22 cellular contexts compared by ENCODE assay signal in genomic region chr2:119691189-119691588, GRCh38. TPM values are rescaled to one million over a fixed set of nuclear protein-coding genes. Genes with fewer than 3 reads are reported as not detected.
DNase-seq lines count a peak whose midpoint lies in the region; ATAC-seq, FAIRE-seq and TF ChIP-seq lines count a peak whose summit lies in the region.
"Had no signal": no experiment of that assay in that cellular context is flagged by ENCODE, and none has a peak within 500 bp of the region (broad histone marks: within the 10 kb centered on the region; RNA-seq: fewer than 3 reads in every experiment).

No MANE protein-coding gene starts in this region.

- no peak overlapping the region for H3K4me3 Mint-ChIP-seq in WTC11
- H3K4me3 Mint-ChIP-seq: CD4-positive, alpha-beta T cell had no signal

- H3K27ac ChIP-seq in HepG2 (ENCODE audit: extremely low read length, insufficient read depth, low read length) (no peak overlapping the region), right lobe of liver (no peak overlapping the region), foreskin keratinocyte (no peak overlapping the region), gastrocnemius medialis (no peak overlapping the region)
- H3K27ac ChIP-seq: BLaER1, KMS-11, Peyer's patch had no signal

- FAIRE-seq in HepG2 (lab: Jason Lieb, UNC) = no peak
- FAIRE-seq: GM18507 had no signal

- TF ChIP-seq POLR2A in HepG2 (IDR thresholded peaks at IDR 0.05; ENCODE audit: insufficient read depth in 1 of 2, low read depth in 2 of 2, low read length in 2 of 2) = no peak
- TF ChIP-seq POLR2A in right lobe of liver (IDR thresholded peaks at IDR 0.05) = no peak
- TF ChIP-seq POLR2A in gastrocnemius medialis (IDR thresholded peaks at IDR 0.05) = no peak

- no peaks in the 10 kb centered on the region for H4K20me1 ChIP-seq in HepG2 (ENCODE audit: insufficient read depth, low read length)
- H4K20me1 ChIP-seq: BLaER1 had no signal

- H3K79me2 ChIP-seq in HepG2 (ENCODE audit: insufficient read depth, low read length) = no peaks in the 10 kb centered on the region

- DNase-seq in HepG2 (ENCODE audit: low spot score) (no peak), right lobe of liver (no peak), WTC11 (ENCODE audit: low spot score) (peak; percentile 6), foreskin keratinocyte (peak in 1 of 2 donors; percentile 17), gastrocnemius medialis (peak in 1 of 2 donors; percentile 46), NCI-H1092 (lab: John Stamatoyannopoulos, UW) (no peak), GM19240 (ENCODE audit: insufficient read length, low spot score) (no peak)
- DNase-seq in stimulated activated CD4-positive, alpha-beta T cell treated with anti-CD3 and anti-CD28 coated beads, Interleukin-12 subunit alpha, Interleukin-12 subunit beta, amount 100 ng/mL, for 4 hours = no peak
- DNase-seq: Caco-2; CD4-positive, alpha-beta T cell; DMS 273 treated with DMSO at 0.1 percent for 48 hours; DND-41; HCEC 1CT; NCI-H1105 treated with DMSO at 0.1 percent for 48 hours; NCI-H2081; NCI-H345; NCI-H774; NK-92 treated with Interleukin-12 subunit alpha and Interleukin-12 subunit beta, amount 100 ng/mL, for 24 hours had no signal

- H3K4me1 ChIP-seq in HepG2 (ENCODE audit: insufficient read depth, low read length) = peaks cover 53% of the 10 kb centered on the region
- peaks cover 0 to 11% (median 0%) of the 10 kb centered on the region in 4 donors for H3K4me1 ChIP-seq in right lobe of liver
- peaks cover 4% of the 10 kb centered on the region for H3K4me1 ChIP-seq in foreskin keratinocyte
- no peaks in the 10 kb centered on the region for H3K4me1 ChIP-seq in gastrocnemius medialis
- H3K4me1 ChIP-seq: Peyer's patch had no signal

- H3K9me3 Mint-ChIP-seq in WTC11 = peaks cover 3% of the 10 kb centered on the region
- H3K9me3 Mint-ChIP-seq: CD4-positive, alpha-beta T cell had no signal

- TF ChIP-seq RAD21 in HepG2 (CRISPR knock-in tag; IDR thresholded peaks at IDR 0.05) = no peak

- no peak for ATAC-seq in HepG2
- ATAC-seq in right lobe of liver = no peak
- no peak for ATAC-seq in WTC11
- peak; percentile 54 for ATAC-seq in foreskin keratinocyte
- peak; percentile 70 to 78 for ATAC-seq in gastrocnemius medialis

- no peaks in the 10 kb centered on the region; the same call in 1 of the 2 replicates for H3K27me3 Mint-ChIP-seq in WTC11 (ENCODE audit: low read depth)
- H3K27me3 Mint-ChIP-seq: CD4-positive, alpha-beta T cell had no signal

- TF ChIP-seq CTCF in HepG2 (CRISPR knock-in tag; IDR thresholded peaks at IDR 0.05) (no peak), right lobe of liver (IDR thresholded peaks at IDR 0.05) (no peak), WTC11 (IDR thresholded peaks at IDR 0.05) (no peak), foreskin keratinocyte (conservative IDR thresholded peaks at IDR 0.05) (no peak), gastrocnemius medialis (IDR thresholded peaks at IDR 0.05 in 4 of 5, conservative IDR thresholded peaks at IDR 0.05 in 1 of 5) (no peak)

- no peak overlapping the region for H3K27ac Mint-ChIP-seq in WTC11
- H3K27ac Mint-ChIP-seq: CD4-positive, alpha-beta T cell had no signal

- CTCF ChIA-PET in HepG2 (lab: Yijun Ruan, JAX; ENCODE audit: low intra/inter-chr PET ratio, low total read pairs) (no interaction called here), WTC11 (lab: Charles Lee) (interaction anchor here (1.2 to 1.4 kb wide), 3 partner anchors 10 to 132 kb away, joined by 3 to 7 read pairs (median 6); no protein-coding TSS in a partner anchor)

- H3K4me1 Mint-ChIP-seq in WTC11 = peaks cover 18% of the 10 kb centered on the region

- no peak for TF ChIP-seq EP300 in HepG2 (IDR thresholded peaks at IDR 0.05; ENCODE audit: low read depth in 2 of 2, low read length in 2 of 2)
- no peak for TF ChIP-seq EP300 in HepG2 (CRISPR knock-in tag; IDR thresholded peaks at IDR 0.05; ENCODE audit: borderline replicate concordance)

- no peak overlapping the region for H3K4me3 ChIP-seq in HepG2 (replicated peaks in 1 of 3; ENCODE audit: insufficient read depth in 1 of 3, low read depth in 2 of 3, low read length in 3 of 3)
- no peak overlapping the region for H3K4me3 ChIP-seq in right lobe of liver
- no peak overlapping the region for H3K4me3 ChIP-seq in gastrocnemius medialis
- H3K4me3 ChIP-seq: BLaER1, Peyer's patch had no signal

- in situ Hi-C loops in HepG2 (cut with HindIII; ENCODE audit: extremely low pct_ligation_motif_present, low pct_unique_long_range_greater_than_20kb) = no loop called here
- in situ Hi-C loops in gastrocnemius medialis (cut with MboI; ENCODE audit: low sequenced_read_pairs in 4 of 4) = no loop called here

- POLR2A ChIA-PET in HepG2 (lab: Yijun Ruan, JAX) = interaction anchor here (1.5 to 2.2 kb wide), 2 partner anchors 9 to 13 kb away, joined by 4 to 12 read pairs; partner anchors contain the start of gene TMEM177
- POLR2A ChIA-PET in WTC11 (lab: Charles Lee) = no interaction called here

- 91% methylated on average over 6 of the region's 7 CpGs for WGBS in HepG2 (ENCODE audit: low lambda C conversion rate)
- no CpG with 5 or more reads among the region's 7 CpGs for whole genome bisulfite sequencing in right lobe of liver (ENCODE audit: insufficient coverage, low coverage, low lambda C conversion rate, missing lambda C conversion rate)

- H2AFZ ChIP-seq in HepG2 (ENCODE audit: low read length) = no peak overlapping the region

- peaks cover 14% of the 10 kb centered on the region for H3K36me3 Mint-ChIP-seq in WTC11

- no peak overlapping the region for H3K9ac ChIP-seq in HepG2 (ENCODE audit: insufficient read depth, low read depth, low read length)
- H3K9ac ChIP-seq: BLaER1, KMS-11 had no signal

- H3K27me3 ChIP-seq in HepG2 (ENCODE audit: control insufficient read depth in 1 of 2, insufficient read depth in 2 of 2, low read length in 2 of 2) (no peaks in the 10 kb centered on the region), right lobe of liver (no peaks in the 10 kb centered on the region), foreskin keratinocyte (no peaks in the 10 kb centered on the region), gastrocnemius medialis (no peaks in the 10 kb centered on the region)
- H3K27me3 ChIP-seq: BLaER1, Peyer's patch had no signal

- peak overlapping the region; percentile 27; the same call in 1 of the 2 replicates for H3K4me2 ChIP-seq in HepG2 (ENCODE audit: low read depth, low read length)
- H3K4me2 ChIP-seq: BLaER1, KMS-11 had no signal

- H3K36me3 ChIP-seq in HepG2 (replicated peaks in 1 of 2; ENCODE audit: control insufficient read depth in 1 of 2, insufficient read depth in 2 of 2, low read length in 2 of 2) = peaks cover 3 to 17% of the 10 kb centered on the region in 2 experiments; a peak in 3 of 5 replicates
- peaks cover 0 to 22% (median 9%) of the 10 kb centered on the region in 4 donors for H3K36me3 ChIP-seq in right lobe of liver
- no peaks in the 10 kb centered on the region for H3K36me3 ChIP-seq in gastrocnemius medialis

- intact Hi-C loops in HepG2 (cut with micrococcal nuclease; ENCODE audit: unreplicated experiment) (no loop called here), right lobe of liver (cut with DNase I) (no loop called here), gastrocnemius medialis (cut with DNase I; ENCODE audit: low total_unique reads) (no loop called here)

- no TSS peak for BruUV-seq in HepG2 (replicated peaks; lab: Mats Ljungman, UMichigan)

- H3K9me3 ChIP-seq in HepG2 (ENCODE audit: low read length) (no peaks in the 10 kb centered on the region), right lobe of liver (no peaks in the 10 kb centered on the region), gastrocnemius medialis (no peaks in the 10 kb centered on the region)
- H3K9me3 ChIP-seq: BLaER1, Caco-2, Peyer's patch had no signal

TF ChIP-seq in HepG2, 621 proteins besides CTCF, POLR2A, EP300 and RAD21 (continues in another document):
- TF ChIP-seq ZNF776 (CRISPR knock-in tag; IDR thresholded peaks at IDR 0.05) = 0 out of 2 replicates have a peak, but pooled peaks have one; percentile 16

TF ChIP-seq in WTC11, 78 proteins besides CTCF, POLR2A, EP300 and RAD21 (continues in another document):
- TF ChIP-seq PREB (CRISPR knock-in tag; IDR thresholded peaks at IDR 0.05; ENCODE audit: borderline replicate concordance) (no peak), GRHL2 (CRISPR knock-in tag; IDR thresholded peaks at IDR 0.05; ENCODE audit: insufficient replicate concordance, severe bottlenecking) (no peak)

RNA-seq across cellular contexts. Expression of gene TMEM177, which starts 12.2 kb away (rescaled TPM):
- total RNA-seq in HepG2 (2016; rRNA removed; fragmentation: Illumina TruSeq; extraction: Trizol) = 44.7 and 47.9 TPM in 2 replicates
- total RNA-seq in HepG2 (2016; cell fraction: cytosol; rRNA removed; fragmentation: Illumina TruSeq; extraction: Trizol; ENCODE audit: low read depth) = 15.4 and 16.3 TPM in 2 replicates
- 47.5 and 49.2 TPM in 2 replicates for total RNA-seq in HepG2 (2016; cell fraction: insoluble cytoplasmic fraction; rRNA removed; fragmentation: Illumina TruSeq; extraction: Trizol)
- 27.3 and 32.1 TPM in 2 replicates for total RNA-seq in HepG2 (2016; cell fraction: membrane; rRNA removed; fragmentation: Illumina TruSeq; extraction: Trizol)
- total RNA-seq in HepG2 (2016; cell fraction: nucleus; rRNA removed; fragmentation: Illumina TruSeq; extraction: Trizol) = 26.1 and 27.7 TPM in 2 replicates
- polyA plus RNA-seq in HepG2 (2011; rRNA removed) = 34.7 and 46.6 TPM in 2 replicates
- polyA plus RNA-seq in HepG2 (2011; cell fraction: cytosol; rRNA removed) = 34.2 and 43.3 TPM in 2 replicates
- 46.4 and 51.6 TPM in 2 replicates for polyA plus RNA-seq in HepG2 (2011; cell fraction: nucleus; rRNA removed)
- polyA plus RNA-seq in HepG2 (2012) = 20.5 and 32.1 TPM in 2 replicates
- 12.8 and 13.4 TPM in 2 replicates for polyA plus RNA-seq in HepG2 (2016; cell fraction: cytosol; fragmentation: Illumina TruSeq; extraction: Trizol; ENCODE audit: low read depth)
- polyA plus RNA-seq in HepG2 (2016; cell fraction: insoluble cytoplasmic fraction; fragmentation: Illumina TruSeq; extraction: Trizol; ENCODE audit: low read depth) = 62.8 and 62.9 TPM in 2 replicates
- polyA plus RNA-seq in HepG2 (2016; cell fraction: membrane; fragmentation: Illumina TruSeq; extraction: Trizol; ENCODE audit: low read depth) = 19.9 and 21.6 TPM in 2 replicates
- 41.1 and 43.7 TPM in 2 replicates for polyA plus RNA-seq in HepG2 (2016; cell fraction: nucleus; fragmentation: Illumina TruSeq; extraction: Trizol; ENCODE audit: insufficient read depth, low read depth)
- polyA minus RNA-seq in HepG2 (2011; rRNA and poly(A)+ RNA removed; ENCODE audit: low replicate concordance) = 22.7 and 58.5 TPM in 2 replicates
- polyA minus RNA-seq in HepG2 (2011; cell fraction: cytosol; rRNA and poly(A)+ RNA removed) = 13.8 and 15.2 TPM in 2 replicates
- polyA minus RNA-seq in HepG2 (2011; cell fraction: nucleus; rRNA and poly(A)+ RNA removed) = 49.2 and 53.5 TPM in 2 replicates
- 10 to 100 TPM; 12.9 to 27.0 (median 17.9) TPM for total RNA-seq in right lobe of liver
- 33.5 to 41.1 TPM (median 34.1 TPM) in 3 replicates for total RNA-seq in WTC11 (2021)
- 19.8 and 22.2 TPM in 2 replicates for total RNA-seq in foreskin keratinocyte
- polyA plus RNA-seq in foreskin keratinocyte = 26.6 and 29.7 TPM in 2 replicates
- total RNA-seq in gastrocnemius medialis = 10 to 100 TPM in 1 of 4 donors, 1 to 10 TPM in 3; 5.1 to 13.4 (median 7.6) TPM

Comparison
In these comparisons a context has a peak if more than half of its experiments do, and no peak if none do; other contexts are left out.
1. ATAC-seq: peak in foreskin keratinocyte (single experiment) and gastrocnemius medialis (2 of 2); none in HepG2 (single experiment), right lobe of liver (0 of 4) and WTC11 (single experiment).